22 cellular contexts compared by ENCODE assay signal in the genomic region with DNA sequence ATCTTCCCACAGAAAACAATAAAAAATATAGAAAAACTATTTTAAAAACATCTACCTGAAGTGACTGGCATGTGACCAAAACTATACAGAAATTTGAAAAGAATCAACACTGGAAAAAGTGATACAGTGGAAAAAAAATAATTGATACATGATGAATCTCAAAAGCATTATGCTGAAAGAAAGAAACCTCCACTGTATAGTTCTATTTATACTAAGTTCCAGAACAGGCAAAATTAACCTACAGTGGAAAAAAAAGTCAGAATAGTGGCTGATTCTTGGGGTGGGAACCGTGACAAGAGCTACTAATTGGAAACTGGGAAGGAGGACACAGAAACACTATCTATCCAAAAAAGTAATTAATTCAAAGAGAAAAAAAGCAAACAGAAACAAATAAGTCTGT. TPM values are rescaled to one million over a fixed set of nuclear protein-coding genes. Genes with fewer than 3 reads are reported as not detected.
"Had no signal": no experiment of that assay in that cellular context is flagged by ENCODE, and none has a peak within 500 bp of the region (broad histone marks: within the 10 kb centered on the region; RNA-seq: fewer than 3 reads in every experiment).

No MANE protein-coding gene starts in this region.

- H3K4me1 Mint-ChIP-seq: nephron, T-cell had no signal

- ATAC-seq: effector memory CD8-positive, alpha-beta T cell; gastrocnemius medialis; left cardiac atrium; left ventricle myocardium superior; right cardiac atrium; T-cell had no signal

- H3K36me3 ChIP-seq: gastrocnemius medialis, thoracic aorta had no signal

- H3K4me3 ChIP-seq: gastrocnemius medialis, hepatocyte, thoracic aorta had no signal

- H3K4me3 Mint-ChIP-seq: activated T-cell treated with anti-CD3 and anti-CD28 coated beads, Interleukin-2, amount 50 U/mL, for 4 hours; effector memory CD8-positive, alpha-beta T cell; nephron; T-cell had no signal

- DNase-seq: activated CD4-positive, alpha-beta T cell treated with anti-CD3 and anti-CD28 coated beads, Interleukin-2, amount 50 U/mL, for 1 hour; activated CD8-positive, alpha-beta memory T cell treated with anti-CD3 and anti-CD28 coated beads, Interleukin-2, amount 50 U/mL, for 4 hours; activated effector memory CD4-positive, alpha-beta T cell treated with anti-CD3 and anti-CD28 coated beads, Interleukin-2, amount 50 U/mL, for 16 hours; activated T-cell treated with anti-CD3 and anti-CD28 coated beads, Interleukin-2, amount 50 U/mL, for 4 hours; amygdala; caudate nucleus; cortex of kidney; effector memory CD8-positive, alpha-beta T cell; erythroblast; gastrocnemius medialis; glutamatergic neuron; left cardiac atrium; left ventricle myocardium superior; mammary epithelial cell; posterior cingulate gyrus; right cardiac atrium; stimulated activated naive CD4-positive, alpha-beta T cell; T-cell; trophoblast cell had no signal

- H3K27ac ChIP-seq: gastrocnemius medialis, hepatocyte, thoracic aorta had no signal

- H3K27me3 Mint-ChIP-seq: effector memory CD8-positive, alpha-beta T cell; T-cell had no signal

- H3K9me3 Mint-ChIP-seq: activated T-cell treated with anti-CD3 and anti-CD28 coated beads, Interleukin-2, amount 50 U/mL, for 4 hours; effector memory CD8-positive, alpha-beta T cell; nephron had no signal

- H3K27ac Mint-ChIP-seq: nephron, T-cell had no signal

- H3K9me3 ChIP-seq: gastrocnemius medialis, thoracic aorta had no signal

- H3K36me3 Mint-ChIP-seq: T-cell had no signal

RNA-seq across cellular contexts. Expression of gene RTKN2, which starts 14.9 kb away (rescaled TPM):
- total RNA-seq: gastrocnemius medialis, left ventricle myocardium superior, thoracic aorta had no signal
